ENCODE assay signal across 30 cellular contexts in genomic region chr5:147180751-147181150, GRCh38. TPM values are rescaled to one million over a fixed set of nuclear protein-coding genes. Genes with fewer than 3 reads are reported as not detected.
"Had no signal": no experiment of that assay in that cellular context is flagged by ENCODE, and none has a peak within 500 bp of the region (broad histone marks: within the 10 kb centered on the region; RNA-seq: fewer than 3 reads in every experiment).

No MANE protein-coding gene starts in this region.

- DNase-seq: activated CD4-positive, alpha-beta T cell treated with anti-CD3 and anti-CD28 coated beads for 1 hour; activated CD4-positive, alpha-beta T cell treated with anti-CD3 and anti-CD28 coated beads for 48 hours; activated CD4-positive, alpha-beta T cell treated with anti-CD3 and anti-CD28 coated beads, Interleukin-2, amount 50 U/mL, for 1 hour; activated CD4-positive, alpha-beta T cell treated with anti-CD3 and anti-CD28 coated beads, Interleukin-2, amount 50 U/mL, for 48 hours; activated CD8-positive, alpha-beta memory T cell treated with anti-CD3 and anti-CD28 coated beads for 24 hours; activated CD8-positive, alpha-beta T cell treated with anti-CD3 and anti-CD28 coated beads for 36 hours; activated effector memory CD4-positive, alpha-beta T cell treated with Interleukin-2 at 50 U/mL for 16 hours; activated gamma-delta T cell treated with Interleukin-2 at 50 U/mL for 16 hours; activated naive CD4-positive, alpha-beta T cell treated with anti-CD3 and anti-CD28 coated beads, Interleukin-2, amount 50 U/mL, for 16 hours; activated naive CD4-positive, alpha-beta T cell treated with Interleukin-2 at 50 U/mL for 16 hours; activated T-cell treated with anti-CD3 and anti-CD28 coated beads, Interleukin-2, amount 50 U/mL, for 4 hours; amygdala; aorta; central memory CD4-positive, alpha-beta T cell; cerebellar nuclear complex; dorsolateral prefrontal cortex; effector memory CD4-positive, alpha-beta T cell; endodermal cell; foreskin melanocyte; T-helper 2 cell had no signal

- H3K4me1 ChIP-seq: breast epithelium, gastroesophageal sphincter had no signal

- H3K27ac ChIP-seq: breast epithelium, cardiac muscle cell, coronary artery, gastroesophageal sphincter, VCaP had no signal

- H3K36me3 ChIP-seq: breast epithelium, cardiac muscle cell, gastroesophageal sphincter had no signal

- H3K9me3 ChIP-seq: breast epithelium had no signal

- ATAC-seq: activated CD8-positive, alpha-beta T cell treated with anti-CD3 and anti-CD28 coated beads for 36 hours; activated T-cell treated with anti-CD3 and anti-CD28 coated beads, Interleukin-2, amount 50 U/mL, for 4 hours; activated T-helper 17 cell treated with anti-CD3 and anti-CD28 coated beads, Interleukin-2, amount 50 U/mL, for 72 hours; esophagus mucosa; gastroesophageal sphincter; WTC11 had no signal

- H3K27me3 ChIP-seq: breast epithelium, cardiac muscle cell, dorsolateral prefrontal cortex, gastroesophageal sphincter had no signal

- H3K4me3 ChIP-seq: breast epithelium, cardiac muscle cell, coronary artery, dorsolateral prefrontal cortex, gastroesophageal sphincter had no signal

RNA-seq across cellular contexts. Expression of gene STK32A, which starts 54.1 kb away (rescaled TPM):
- total RNA-seq: activated CD8-positive, alpha-beta T cell treated with anti-CD3 and anti-CD28 coated beads for 36 hours; activated T-cell treated with anti-CD3 and anti-CD28 coated beads, Interleukin-2, amount 50 U/mL, for 4 hours; activated T-helper 17 cell treated with anti-CD3 and anti-CD28 coated beads, Interleukin-2, amount 50 U/mL, for 72 hours; glomerular endothelial cell; T-helper 1 cell treated with Interleukin-12 subunit alpha and Interleukin-12 subunit beta and Interleukin-4 antibody, amounts not matched to agents 30 ng/mL and 1 ng/mL, for 36 hours had no signal
